Comparison of ENCODE assay signal across 8 cellular contexts in genomic region chr12:93785262-93786010, GRCh38.
DNase-seq lines count a peak whose midpoint lies in the region; ATAC-seq and TF ChIP-seq lines count a peak whose summit lies in the region.

No MANE protein-coding gene starts in this region.

- H3K27ac ChIP-seq in H9 (ENCODE audit: insufficient read length, low read depth, low read length), result no peak overlapping the region
- peak overlapping the region; percentile 95 for H3K27ac ChIP-seq in brain microvascular endothelial cell
- peak overlapping the region; percentile 58 for H3K27ac ChIP-seq in layer of hippocampus (ENCODE audit: low read depth, low read length)

- H2BK12ac ChIP-seq in H9 (ENCODE audit: insufficient read length, low read depth, low read length), result no peak overlapping the region

- H3K4ac ChIP-seq in H9 (ENCODE audit: low read depth, low read length), result no peak overlapping the region

- H2BK120ac ChIP-seq in H9 (ENCODE audit: low read depth, low read length, poor library complexity, severe bottlenecking), result no peak overlapping the region

- no peak overlapping the region for H3K4me2 ChIP-seq in H9 (ENCODE audit: insufficient read depth, insufficient read length, low read length)

- no peak overlapping the region for H2AFZ ChIP-seq in H9 (ENCODE audit: low read length)

- no peak overlapping the region for H3K18ac ChIP-seq in H9 (ENCODE audit: insufficient read length, low read depth, low read length)

- H3K36me3 Mint-ChIP-seq in H9 (ENCODE audit: insufficient read depth in 1 of 3, low read depth in 3 of 3), result peaks cover 0 to 4% (median 0%) of the 10 kb centered on the region in 3 experiments; a peak in 3 of 7 replicates

- H3K9me3 Mint-ChIP-seq in H9, result no peaks in the 10 kb centered on the region

- H3K4me3 ChIP-seq in brain microvascular endothelial cell (ENCODE audit: low read depth, low read length), result no peak overlapping the region

- no peak overlapping the region for H2BK20ac ChIP-seq in H9 (ENCODE audit: low read depth, low read length, poor library complexity, severe bottlenecking)

- H3T11ph ChIP-seq in H9 (ENCODE audit: low read length), result no peak overlapping the region

- no peak overlapping the region for H3K56ac ChIP-seq in H9 (ENCODE audit: insufficient read length, low read depth, low read length)

- no peaks in the 10 kb centered on the region for H4K20me1 ChIP-seq in H9 (ENCODE audit: control insufficient read depth, insufficient read depth, insufficient read length)

- H4K5ac ChIP-seq in H9 (ENCODE audit: insufficient read length, low read depth, low read length), result no peak overlapping the region

- no peaks in the 10 kb centered on the region for H3K79me2 ChIP-seq in H9 (ENCODE audit: insufficient read depth, low read length)

- DNase-seq in H9, result peak; percentile 75
- peak; percentile 96 for DNase-seq in brain microvascular endothelial cell
- DNase-seq in stimulated activated CD8-positive, alpha-beta memory T cell treated with anti-CD3 and anti-CD28 coated beads, Interleukin-4, amount 100 ng/mL, for 48 hours, result peak; percentile 58
- no peak for DNase-seq in NCI-H2107 (lab: John Stamatoyannopoulos, UW)
- DNase-seq in OCI-M2 (lab: John Stamatoyannopoulos, UW; ENCODE audit: unreplicated experiment), result no peak

- H3K9ac ChIP-seq in H9 (ENCODE audit: extremely low read depth, insufficient read length, low read length), result no peak overlapping the region

- H3K79me1 ChIP-seq in H9 (ENCODE audit: insufficient read depth, low read depth, low read length, poor library complexity, severe bottlenecking), result no peaks in the 10 kb centered on the region

- peak overlapping the region in 1 of 3 experiments; percentile 8; a peak in 2 of 7 replicates for H3K27ac Mint-ChIP-seq in H9

- no peak overlapping the region for H3K14ac ChIP-seq in H9 (ENCODE audit: insufficient read depth, low read length)

- H3K4me1 ChIP-seq in H9 (ENCODE audit: insufficient read depth, low read length), result peaks cover 3% of the 10 kb centered on the region

- ATAC-seq in SK-N-SH treated with all-trans-retinoic acid at 6 μM for 48 hours, result peak; percentile 86
- ATAC-seq in GM21825 (IDR thresholded peaks at IDR 0.05; ENCODE audit: unreplicated experiment), result no peak

- no peaks in the 10 kb centered on the region for H3K9me3 ChIP-seq in H9 (ENCODE audit: control insufficient read depth, low read depth, low read length)

- no peak overlapping the region for H4K91ac ChIP-seq in H9 (ENCODE audit: insufficient read length, low read depth, low read length)

- no peak for TF ChIP-seq CTCF in H9 (conservative IDR thresholded peaks at IDR 0.05)
- no peak for TF ChIP-seq CTCF in brain microvascular endothelial cell (IDR thresholded peaks at IDR 0.05; ENCODE audit: low read depth, low read length, missing control alignments)

- H2BK15ac ChIP-seq in H9 (ENCODE audit: low read depth, low read length), result no peak overlapping the region

- H3K27me3 ChIP-seq in H9 (ENCODE audit: insufficient read depth, low read length), result no peaks in the 10 kb centered on the region
- H3K27me3 ChIP-seq in brain microvascular endothelial cell (replicated peaks), result no peaks in the 10 kb centered on the region
- no peaks in the 10 kb centered on the region for H3K27me3 ChIP-seq in layer of hippocampus (ENCODE audit: control insufficient read depth, insufficient read depth, low read length)

- H3K4me1 Mint-ChIP-seq in H9, result peaks cover 14 to 25% of the 10 kb centered on the region in 2 experiments

- no peak overlapping the region for H3K4me3 Mint-ChIP-seq in H9

- H2AK5ac ChIP-seq in H9 (ENCODE audit: insufficient read length, low read length), result no peak overlapping the region

- H3K23me2 ChIP-seq in H9 (ENCODE audit: insufficient read length, low read depth, low read length, poor library complexity, severe bottlenecking), result no peaks in the 10 kb centered on the region

- no peak overlapping the region for H3K23ac ChIP-seq in H9 (ENCODE audit: insufficient read length, low read depth, low read length)

- no peaks in the 10 kb centered on the region for H3K36me3 ChIP-seq in brain microvascular endothelial cell (replicated peaks)

- no peak overlapping the region for H2BK5ac ChIP-seq in H9 (ENCODE audit: insufficient read length, low read length)

- H3K27me3 Mint-ChIP-seq in H9 (ENCODE audit: low read depth), result no peaks in the 10 kb centered on the region

- WGBS in H9 (ENCODE audit: extremely low coverage, insufficient read length, low lambda C conversion rate), result no CpG with 5 or more reads among the region's 8 CpGs

- H4K8ac ChIP-seq in H9 (replicated peaks; ENCODE audit: insufficient read length, low read depth, low read length), result no peak overlapping the region

- in situ Hi-C loops in brain microvascular endothelial cell (cut with HindIII; ENCODE audit: low pct_ligation_motif_present, low sequenced_read_pairs), result no loop called here

TF ChIP-seq in SK-N-SH treated with all-trans-retinoic acid at 6 μM for 48 hours, 23 proteins besides CTCF, POLR2A, EP300 and RAD21 (continues in another document):
- TF ChIP-seq PATZ1 (CRISPR knock-in tag; IDR thresholded peaks at IDR 0.05; ENCODE audit: borderline replicate concordance) (0 out of 2 replicates have a peak, but pooled peaks have one; percentile 3), OSR1 (CRISPR knock-in tag; IDR thresholded peaks at IDR 0.05) (peak; percentile 63; the same call in 1 of the 2 replicates), ZNF70 (CRISPR knock-in tag; IDR thresholded peaks at IDR 0.05) (no peak), TOX (CRISPR knock-in tag; IDR thresholded peaks at IDR 0.05; ENCODE audit: borderline replicate concordance) (0 out of 2 replicates have a peak, but pooled peaks have one; percentile 26), ZFP3 (CRISPR knock-in tag; IDR thresholded peaks at IDR 0.05) (peak; percentile 80; the same call in 1 of the 2 replicates), ZNF8 (CRISPR knock-in tag; IDR thresholded peaks at IDR 0.05) (no peak), ZC3H10 (CRISPR knock-in tag; IDR thresholded peaks at IDR 0.05) (peak; percentile 57), CSRNP3 (CRISPR knock-in tag; IDR thresholded peaks at IDR 0.05) (no peak), ISL1 (CRISPR knock-in tag; IDR thresholded peaks at IDR 0.05) (peak; percentile 60), BACH2 (CRISPR knock-in tag; IDR thresholded peaks at IDR 0.05; ENCODE audit: borderline replicate concordance) (no peak), RARB (CRISPR knock-in tag; IDR thresholded peaks at IDR 0.05) (0 out of 2 replicates have a peak, but pooled peaks have one; percentile 7), CSDC2 (CRISPR knock-in tag; IDR thresholded peaks at IDR 0.05) (peak; percentile 75; the same call in 1 of the 2 replicates), POU6F1 (CRISPR knock-in tag; IDR thresholded peaks at IDR 0.05; ENCODE audit: borderline replicate concordance, low read depth) (no peak; the same call in 1 of the 2 replicates), TCF4 (CRISPR knock-in tag; IDR thresholded peaks at IDR 0.05; ENCODE audit: borderline replicate concordance) (no peak), GLIS3 (CRISPR knock-in tag; IDR thresholded peaks at IDR 0.05) (no peak)

Comparison
In these comparisons a context has a peak if more than half of its experiments do, and no peak if none do; other contexts are left out.
1. DNase-seq: peak in H9 (single experiment), brain microvascular endothelial cell (single experiment) and stimulated activated CD8-positive, alpha-beta memory T cell treated with anti-CD3 and anti-CD28 coated beads, Interleukin-4, amount 100 ng/mL, for 48 hours (single experiment); none in NCI-H2107 (single experiment) and OCI-M2 (single experiment).